In genomic region chr19:35002037-35002535, GRCh38 we compare ENCODE assay signal across 14 cellular contexts. TPM values are rescaled to one million over a fixed set of nuclear protein-coding genes. Genes with fewer than 3 reads are reported as not detected.
DNase-seq lines count a peak whose midpoint lies in the region; ATAC-seq, FAIRE-seq and TF ChIP-seq lines count a peak whose summit lies in the region.
"Had no signal": no experiment of that assay in that cellular context is flagged by ENCODE, and none has a peak within 500 bp of the region (broad histone marks: within the 10 kb centered on the region; RNA-seq: fewer than 3 reads in every experiment).

No MANE protein-coding gene starts in this region.

- H3K4me1 ChIP-seq in HCT116 (ENCODE audit: control insufficient read depth in 1 of 2, insufficient read depth in 2 of 2, low read length in 2 of 2): peaks cover 14 to 26% of the 10 kb centered on the region in 2 experiments; a peak in 3 of 4 replicates
- H3K4me1 ChIP-seq in GM12878 (ENCODE audit: control insufficient read depth, insufficient read depth, low read length): peaks cover 43% of the 10 kb centered on the region
- H3K4me1 ChIP-seq in muscle layer of duodenum (ENCODE audit: control insufficient read depth in 1 of 2, insufficient read depth in 2 of 2, low read length in 2 of 2): peaks cover 22 to 52% of the 10 kb centered on the region in 2 donors

- TF ChIP-seq CTCF in HCT116 (IDR thresholded peaks at IDR 0.05 in 2 of 3, conservative IDR thresholded peaks at IDR 0.05 in 1 of 3; ENCODE audit: borderline replicate concordance in 1 of 3, insufficient read depth in 1 of 3, low read depth in 2 of 3, low read length in 2 of 3): no peak
- no peak for TF ChIP-seq CTCF in GM12878 (IDR thresholded peaks at IDR 0.05 in 2 of 3, conservative IDR thresholded peaks at IDR 0.05 in 1 of 3; ENCODE audit: control insufficient read depth in 2 of 3, extremely low read depth in 1 of 3, insufficient read depth in 1 of 3, low read depth in 3 of 3, low read length in 3 of 3)

- H3K9me3 ChIP-seq in HCT116 (ENCODE audit: control insufficient read depth in 1 of 2, insufficient read depth in 1 of 2, low read depth in 1 of 2, low read length in 2 of 2) (no peaks in the 10 kb centered on the region), GM12878 (replicated peaks; ENCODE audit: control insufficient read depth, insufficient read depth, low read length) (no peaks in the 10 kb centered on the region), muscle layer of duodenum (ENCODE audit: control insufficient read depth in 1 of 2, low read length in 2 of 2) (no peaks in the 10 kb centered on the region)
- H3K9me3 ChIP-seq: tibial artery had no signal

- RAD21 ChIA-PET in HCT116 (lab: Charles Lee; ENCODE audit: low non-redundant PET in 1 of 2, low total read pairs in 2 of 2, uncharacterized antibody in 2 of 2, unreplicated experiment in 2 of 2): no interaction called here
- RAD21 ChIA-PET in GM12878 (lab: Charles Lee; ENCODE audit: unreplicated experiment): interaction anchor here (1.3 to 1.5 kb wide), 2 partner anchors 12 to 28 kb away, joined by 3 to 8 read pairs; no protein-coding TSS in a partner anchor

- no peaks in the 10 kb centered on the region for H3K27me3 ChIP-seq in HCT116 (ENCODE audit: insufficient read depth, low read length)
- H3K27me3 ChIP-seq in GM12878 (replicated peaks in 1 of 2; ENCODE audit: control insufficient read depth in 2 of 2, insufficient read depth in 2 of 2, low read length in 1 of 2): no peaks in the 10 kb centered on the region
- no peaks in the 10 kb centered on the region for H3K27me3 ChIP-seq in muscle layer of duodenum (ENCODE audit: low read depth, low read length)
- H3K27me3 ChIP-seq: tibial artery had no signal

- H4K20me1 ChIP-seq in HCT116 (ENCODE audit: insufficient read depth): no peaks in the 10 kb centered on the region
- peaks cover 6% of the 10 kb centered on the region; the same call in 1 of the 2 replicates for H4K20me1 ChIP-seq in GM12878 (ENCODE audit: control insufficient read depth, insufficient read depth)

- SMC1A ChIA-PET in GM12878 (lab: Charles Lee; ENCODE audit: uncharacterized antibody, unreplicated experiment): interaction anchor here (1.4 to 2.1 kb wide), 4 partner anchors 12 to 30 kb away, joined by 3 to 12 read pairs (median 4); no protein-coding TSS in a partner anchor

- peak; percentile 3 for DNase-seq in AG08396 (ENCODE audit: low spot score)
- DNase-seq in HCT116 (ENCODE audit: low read depth, low spot score): no peak
- no peak for DNase-seq in GM12878 (ENCODE audit: low read depth, low spot score)
- DNase-seq in nucleus accumbens (lab: John Stamatoyannopoulos, UW): no peak
- no peak for DNase-seq in amygdala (lab: John Stamatoyannopoulos, UW)
- no peak for DNase-seq in stimulated activated CD4-positive, alpha-beta T cell treated with anti-CD3 and anti-CD28 coated beads, Interleukin-1b, Interleukin-23, amount 100 ng/mL, for 48 hours
- DNase-seq: cortex of kidney; islet precursor cell; NCI-H446; stimulated activated CD4-positive, alpha-beta T cell treated with anti-CD3 and anti-CD28 coated beads, Interleukin-12 subunit alpha, Interleukin-12 subunit beta, amount 100 ng/mL, for 4 hours; tibial artery had no signal

- no peak for TF ChIP-seq EP300 in GM12878 (IDR thresholded peaks at IDR 0.05; ENCODE audit: borderline replicate concordance in 1 of 2, control insufficient read depth in 1 of 2, low read depth in 2 of 2, low read length in 2 of 2)

- H3K4me2 ChIP-seq in HCT116 (ENCODE audit: low read length) (peak overlapping the region; percentile 90; the same call in 1 of the 2 replicates), GM12878 (ENCODE audit: control insufficient read depth, insufficient read depth) (peak overlapping the region; percentile 68)

- WGBS in GM12878 (ENCODE audit: insufficient coverage, insufficient replicate concordance, low lambda C conversion rate, missing lambda C conversion rate): 92% methylated on average over 11 of the region's 11 CpGs

- intact Hi-C loops in HCT116 (cut with micrococcal nuclease) (no loop called here), GM12878 (cut with micrococcal nuclease; ENCODE audit: unreplicated experiment) (no loop called here)

- H2AFZ ChIP-seq in HCT116 (ENCODE audit: low read depth, low read length, poor library complexity, severe bottlenecking) (no peak overlapping the region), GM12878 (ENCODE audit: control insufficient read depth, low read depth, low read length) (no peak overlapping the region)

- H3K27ac ChIP-seq in HCT116 (ENCODE audit: low read depth, low read length) (no peak overlapping the region), GM12878 (ENCODE audit: control insufficient read depth, insufficient read depth) (no peak overlapping the region), muscle layer of duodenum (ENCODE audit: low read length) (peak overlapping the region; percentile 56)

- TF ChIP-seq RAD21 in HCT116 (IDR thresholded peaks at IDR 0.05; ENCODE audit: low read depth): no peak
- no peak for TF ChIP-seq RAD21 in GM12878 (IDR thresholded peaks at IDR 0.05; ENCODE audit: insufficient read depth, low read depth, low read length)

- CTCF ChIA-PET in HCT116 (lab: Charles Lee) (interaction anchor here (1.3 kb wide), 1 partner anchor 15 kb away, joined by 3 read pairs; no protein-coding TSS in a partner anchor), GM12878 (lab: Yijun Ruan, JAX) (interaction anchor here (1.0 to 1.6 kb wide), 5 partner anchors 11 to 89 kb away, joined by 3 to 11 read pairs (median 6); no protein-coding TSS in a partner anchor)

- no peak for TF ChIP-seq POLR2A in HCT116 (IDR thresholded peaks at IDR 0.05; ENCODE audit: borderline replicate concordance, extremely low read depth, insufficient read depth, insufficient read length)
- no peak for TF ChIP-seq POLR2A in GM12878 (IDR thresholded peaks at IDR 0.05; ENCODE audit: low read depth, low read length)

- H3K4me3 ChIP-seq in HCT116 (replicated peaks in 1 of 2; ENCODE audit: low read depth in 1 of 2, low read length in 2 of 2) (no peak overlapping the region), GM12878 (peak overlapping the region; percentile 95; the same call in 1 of the 2 replicates), muscle layer of duodenum (ENCODE audit: low read depth in 1 of 2, low read length in 2 of 2) (peak overlapping the region; percentile 40 to 86)

- in situ Hi-C loops in GM12878 (cut with MboI): no loop called here

- no TSS peak for BruUV-seq in HCT116 (replicated peaks; lab: Mats Ljungman, UMichigan)
- no TSS peak for BruUV-seq in GM12878 (replicated peaks; lab: Mats Ljungman, UMichigan)

- FAIRE-seq in GM12878 (lab: Jason Lieb, UNC): no peak
- FAIRE-seq: GM19239 had no signal

- POLR2A ChIA-PET in HCT116 (lab: Charles Lee) (interaction anchor here (0.6 to 0.7 kb wide), 2 partner anchors 108 to 659 kb away, joined by 3 read pairs; no protein-coding TSS in a partner anchor), GM12878 (lab: Charles Lee) (interaction anchor here (0.7 to 4.7 kb wide), 4 partner anchors 12 to 889 kb away, joined by 3 to 38 read pairs (median 3); no protein-coding TSS in a partner anchor)

- H3K9me2 ChIP-seq in HCT116 (ENCODE audit: insufficient read depth): no peaks in the 10 kb centered on the region

- H3K9ac ChIP-seq in HCT116 (ENCODE audit: low read length) (no peak overlapping the region), GM12878 (ENCODE audit: control insufficient read depth, insufficient read depth, low read length) (peak overlapping the region; percentile 7; the same call in 1 of the 2 replicates)

- H3K79me2 ChIP-seq in HCT116 (ENCODE audit: insufficient read depth, low read length): peaks cover 49% of the 10 kb centered on the region
- peaks cover 50% of the 10 kb centered on the region for H3K79me2 ChIP-seq in GM12878 (ENCODE audit: control insufficient read depth, insufficient read depth, low read length)

- H3K36me3 ChIP-seq in HCT116 (ENCODE audit: control insufficient read depth in 1 of 2, insufficient read depth in 2 of 2, low read length in 2 of 2) (peaks cover 0 to 7% of the 10 kb centered on the region in 2 experiments; a peak in 3 of 4 replicates), GM12878 (ENCODE audit: control insufficient read depth in 2 of 2, insufficient read depth in 2 of 2, low read length in 1 of 2) (peaks cover 3 to 10% of the 10 kb centered on the region in 2 experiments; a peak in 3 of 4 replicates), muscle layer of duodenum (ENCODE audit: control insufficient read depth in 1 of 2, insufficient read depth in 2 of 2, low read length in 2 of 2) (peaks cover 4 to 6% of the 10 kb centered on the region in 2 donors)

- ATAC-seq in HCT116 (no peak), GM12878 (no peak), GM21423 (IDR thresholded peaks at IDR 0.05; ENCODE audit: unreplicated experiment) (no peak)

RNA-seq across cellular contexts. Expression of gene GRAMD1A, which starts 2.0 kb away (rescaled TPM):
- total RNA-seq in HCT116 (2021; ENCODE audit: unreplicated experiment) (75.4 TPM), GM12878 (2014; rRNA removed) (36.1 and 41.9 TPM in 2 replicates), GM12878 (2014; rRNA removed; fragmentation: Illumina TruSeq; extraction: Trizol) (14.8 and 16.9 TPM in 2 replicates), GM12878 (2021) (69.1 and 71.0 TPM in 2 replicates)
- 71.4 and 76.4 TPM in 2 replicates for polyA plus RNA-seq in HCT116 (2012)
- 208 and 225 TPM in 2 replicates for total RNA-seq in GM12878 (2013; cell fraction: nucleolus; rRNA removed)
- polyA plus RNA-seq in GM12878 (2011; ENCODE audit: low read depth): 20.0 TPM
- polyA plus RNA-seq in GM12878 (2011; rRNA removed) (32.2 and 60.8 TPM in 2 replicates), GM12878 (2014; fragmentation: Illumina TruSeq; extraction: Trizol) (21.9 and 32.7 TPM in 2 replicates), GM12878 (2014; fragmentation: Nextera tagmentation; extraction: Ambion mirVana) (1 to 10 TPM in 1 of 2 experiments, under 1 TPM in 1; 0.79 to 2.0 TPM), GM12878 (2014; rRNA removed) (73.6 and 79.8 TPM in 2 replicates), GM12878 (2016; fragmentation: Nextera tagmentation; extraction: Ambion mirVana) (10 to 100 TPM; 22.1 to 37.9 TPM)
- 67.4 and 69.1 TPM in 2 replicates for polyA plus RNA-seq in GM12878 (2011; cell fraction: cytosol; rRNA removed)
- polyA plus RNA-seq in GM12878 (2011; cell fraction: nucleus; rRNA removed): 169 and 199 TPM in 2 replicates
- 48.1 and 61.6 TPM in 2 replicates for polyA plus RNA-seq in GM12878 (2012)
- 47.9 and 85.8 TPM in 2 replicates for polyA minus RNA-seq in GM12878 (2011; rRNA and poly(A)+ RNA removed)
- 31.1 and 31.4 TPM in 2 replicates for polyA minus RNA-seq in GM12878 (2011; cell fraction: cytosol; rRNA and poly(A)+ RNA removed)
- 29.5 and 41.4 TPM in 2 replicates for polyA minus RNA-seq in GM12878 (2011; cell fraction: nucleus; rRNA and poly(A)+ RNA removed)

RNA-seq across cellular contexts. Expression of gene SCN1B, which starts 28.2 kb away (rescaled TPM):
- total RNA-seq in HCT116 (2021; ENCODE audit: unreplicated experiment): 6.6 TPM
- 4.2 and 4.6 TPM in 2 replicates for polyA plus RNA-seq in HCT116 (2012)
- total RNA-seq in GM12878 (2013; cell fraction: nucleolus; rRNA removed): 0.50 and 0.73 TPM in 2 replicates
- total RNA-seq in GM12878 (2014; rRNA removed): 0.06 and 0.16 TPM in 2 replicates
- 0.04 TPM in 1 of 2 replicates, not detected in the other for total RNA-seq in GM12878 (2014; rRNA removed; fragmentation: Illumina TruSeq; extraction: Trizol)
- 0.27 and 0.33 TPM in 2 replicates for total RNA-seq in GM12878 (2021)
- 0.07 TPM for polyA plus RNA-seq in GM12878 (2011; ENCODE audit: low read depth)
- 0.04 and 0.11 TPM in 2 replicates for polyA plus RNA-seq in GM12878 (2011; rRNA removed)
- 0.09 and 0.15 TPM in 2 replicates for polyA plus RNA-seq in GM12878 (2011; cell fraction: cytosol; rRNA removed)
- polyA plus RNA-seq in GM12878 (2011; cell fraction: nucleus; rRNA removed): 0.79 and 0.83 TPM in 2 replicates
- polyA plus RNA-seq in GM12878 (2012): 0.15 and 0.16 TPM in 2 replicates
- polyA plus RNA-seq in GM12878 (2014; fragmentation: Illumina TruSeq; extraction: Trizol): 0.13 and 0.62 TPM in 2 replicates
- polyA plus RNA-seq in GM12878 (2014; fragmentation: Nextera tagmentation; extraction: Ambion mirVana): not detected
- polyA plus RNA-seq in GM12878 (2014; rRNA removed): 0.34 and 0.54 TPM in 2 replicates
- under 1 TPM in 1 of 2 experiments, not detected in 1; 0.08 TPM for polyA plus RNA-seq in GM12878 (2016; fragmentation: Nextera tagmentation; extraction: Ambion mirVana)
- 0.07 and 0.26 TPM in 2 replicates for polyA minus RNA-seq in GM12878 (2011; rRNA and poly(A)+ RNA removed)
- polyA minus RNA-seq in GM12878 (2011; cell fraction: cytosol; rRNA and poly(A)+ RNA removed): not detected in 2 replicates
- 0.12 and 0.29 TPM in 2 replicates for polyA minus RNA-seq in GM12878 (2011; cell fraction: nucleus; rRNA and poly(A)+ RNA removed)

RNA-seq across cellular contexts. Expression of gene ZNF792, which starts 38.1 kb away (rescaled TPM):
- total RNA-seq in HCT116 (2021; ENCODE audit: unreplicated experiment) (3.6 TPM), GM12878 (2014; rRNA removed) (2.3 and 2.8 TPM in 2 replicates), GM12878 (2014; rRNA removed; fragmentation: Illumina TruSeq; extraction: Trizol) (2.2 and 2.6 TPM in 2 replicates), GM12878 (2021) (2.0 and 2.2 TPM in 2 replicates)
- 1.8 and 1.9 TPM in 2 replicates for polyA plus RNA-seq in HCT116 (2012)
- 26.2 and 26.7 TPM in 2 replicates for total RNA-seq in GM12878 (2013; cell fraction: nucleolus; rRNA removed)
- 2.1 TPM for polyA plus RNA-seq in GM12878 (2011; ENCODE audit: low read depth)
- polyA plus RNA-seq in GM12878 (2011; rRNA removed) (4.8 and 5.3 TPM in 2 replicates), GM12878 (2014; fragmentation: Illumina TruSeq; extraction: Trizol) (1.2 and 1.3 TPM in 2 replicates), GM12878 (2014; fragmentation: Nextera tagmentation; extraction: Ambion mirVana) (under 1 TPM; 0.53 to 0.63 TPM), GM12878 (2014; rRNA removed) (0.97 and 1.0 TPM in 2 replicates), GM12878 (2016; fragmentation: Nextera tagmentation; extraction: Ambion mirVana) (1 to 10 TPM in 1 of 2 experiments, under 1 TPM in 1; 0.87 to 1.3 TPM)
- 3.6 TPM in 2 replicates for polyA plus RNA-seq in GM12878 (2011; cell fraction: cytosol; rRNA removed)
- polyA plus RNA-seq in GM12878 (2011; cell fraction: nucleus; rRNA removed): 4.4 and 6.2 TPM in 2 replicates
- polyA plus RNA-seq in GM12878 (2012): 2.0 and 2.4 TPM in 2 replicates
- polyA minus RNA-seq in GM12878 (2011; rRNA and poly(A)+ RNA removed): 18.5 and 19.5 TPM in 2 replicates
- 3.1 and 3.7 TPM in 2 replicates for polyA minus RNA-seq in GM12878 (2011; cell fraction: cytosol; rRNA and poly(A)+ RNA removed)
- 18.0 and 19.1 TPM in 2 replicates for polyA minus RNA-seq in GM12878 (2011; cell fraction: nucleus; rRNA and poly(A)+ RNA removed)

RNA-seq across cellular contexts. Expression of gene HPN, which starts 39.4 kb away (rescaled TPM):
- total RNA-seq in HCT116 (2021; ENCODE audit: unreplicated experiment) (0.32 TPM), GM12878 (2014; rRNA removed) (not detected in 2 replicates), GM12878 (2014; rRNA removed; fragmentation: Illumina TruSeq; extraction: Trizol) (not detected in 2 replicates), GM12878 (2021) (0.13 and 0.21 TPM in 2 replicates)
- 0.10 TPM in 1 of 2 replicates, not detected in the other for polyA plus RNA-seq in HCT116 (2012)
- total RNA-seq in GM12878 (2013; cell fraction: nucleolus; rRNA removed): not detected in 2 replicates
- polyA plus RNA-seq in GM12878 (2011; ENCODE audit: low read depth): not detected
- polyA plus RNA-seq in GM12878 (2011; rRNA removed) (not detected in 2 replicates), GM12878 (2014; fragmentation: Illumina TruSeq; extraction: Trizol) (not detected in 2 replicates), GM12878 (2014; fragmentation: Nextera tagmentation; extraction: Ambion mirVana) (not detected), GM12878 (2014; rRNA removed) (0.16 TPM in 1 of 2 replicates, not detected in the other), GM12878 (2016; fragmentation: Nextera tagmentation; extraction: Ambion mirVana) (under 1 TPM in 1 of 2 experiments, not detected in 1; 0.35 TPM)
- polyA plus RNA-seq in GM12878 (2011; cell fraction: cytosol; rRNA removed): not detected in 2 replicates
- polyA plus RNA-seq in GM12878 (2011; cell fraction: nucleus; rRNA removed): 0.12 TPM in 1 of 2 replicates, not detected in the other
- polyA plus RNA-seq in GM12878 (2012): not detected in 2 replicates
- polyA minus RNA-seq in GM12878 (2011; rRNA and poly(A)+ RNA removed): not detected in 2 replicates
- polyA minus RNA-seq in GM12878 (2011; cell fraction: cytosol; rRNA and poly(A)+ RNA removed): not detected in 2 replicates
- polyA minus RNA-seq in GM12878 (2011; cell fraction: nucleus; rRNA and poly(A)+ RNA removed): not detected in 2 replicates

Comparison
In these comparisons a context has a peak if more than half of its experiments do, and no peak if none do; other contexts are left out.
1. H3K4me3 ChIP-seq: peak in GM12878 (single experiment) and muscle layer of duodenum (2 of 2); none in HCT116 (0 of 2).